Comparison of ENCODE assay signal across 21 cellular contexts in genomic region chr2:239533917-239534316, GRCh38.
DNase-seq lines count a peak whose midpoint lies in the region; ATAC-seq and TF ChIP-seq lines count a peak whose summit lies in the region.
"Had no signal": no experiment of that assay in that cellular context is flagged by ENCODE, and none has a peak within 500 bp of the region (broad histone marks: within the 10 kb centered on the region; RNA-seq: fewer than 3 reads in every experiment).

No MANE protein-coding gene starts in this region.

- no peak for TF ChIP-seq CTCF in vagina (IDR thresholded peaks at IDR 0.05)

- no peak overlapping the region for H3K4me3 ChIP-seq in vagina

- intact Hi-C loops in vagina (cut with DNase I), result no loop called here

- no peak for TF ChIP-seq POLR2A in vagina (IDR thresholded peaks at IDR 0.05)

- no peaks in the 10 kb centered on the region for H3K36me3 ChIP-seq in vagina

- H3K9me3 ChIP-seq in vagina, result no peaks in the 10 kb centered on the region

- DNase-seq in NCI-H1092 treated with DMSO at 0.1 percent for 48 hours (lab: John Stamatoyannopoulos, UW) (peak; percentile 16), NCI-H1092 (lab: John Stamatoyannopoulos, UW) (no peak), medulla oblongata (ENCODE audit: extremely low spot score) (peak; percentile 21), vagina (ENCODE audit: extremely low spot score in 2 of 2) (no peak), NK-92 (lab: John Stamatoyannopoulos, UW; ENCODE audit: unreplicated experiment) (no peak), NCI-H1048 (lab: John Stamatoyannopoulos, UW) (no peak)
- DNase-seq: activated CD4-positive, alpha-beta T cell treated with anti-CD3 and anti-CD28 coated beads, Interleukin-2, amount 10 ng/mL, durations not matched to agents 24 days and 14 days; activated CD8-positive, alpha-beta memory T cell treated with anti-CD3 and anti-CD28 coated beads, Interleukin-2, amount 50 U/mL, for 48 hours; activated gamma-delta T cell treated with Interleukin-2 at 50 U/mL for 16 hours; anterior cingulate cortex; C1 segment of cervical spinal cord; foreskin melanocyte; HFFc6; NCI-H1436; NCI-H2171; NK-92 treated with Interleukin-12 subunit alpha and Interleukin-12 subunit beta, amount 100 ng/mL, for 24 hours; stimulated activated CD4-positive, alpha-beta T cell treated with anti-CD3 and anti-CD28 coated beads, Interleukin-4, amount 100 ng/mL, for 24 hours; SW 1271 had no signal

- ATAC-seq in esophagus mucosa, result peak; percentile 61
- ATAC-seq in HG03432 (IDR thresholded peaks at IDR 0.05; ENCODE audit: unreplicated experiment), result no peak

- H3K4me1 ChIP-seq in vagina, result peaks cover 25% of the 10 kb centered on the region

- H3K27ac ChIP-seq in vagina, result peak overlapping the region; percentile 67
- H3K27ac ChIP-seq: 22Rv1 had no signal

- no peaks in the 10 kb centered on the region for H3K27me3 ChIP-seq in vagina

Comparison
In these comparisons a context has a peak if more than half of its experiments do, and no peak if none do; other contexts are left out.
1. DNase-seq: peak in NCI-H1092 treated with DMSO at 0.1 percent for 48 hours (single experiment) and medulla oblongata (single experiment); none in NCI-H1092 (single experiment), vagina (0 of 2), NK-92 (single experiment) and NCI-H1048 (single experiment).